1 cellular context compared by ENCODE assay signal in genomic region chr2:217714268-217714643, GRCh38.
A peak's percentile ranks its signal among the peaks of the same experiment; 100 is the strongest.
TF ChIP-seq lines count a peak whose summit lies in the region.

No MANE protein-coding gene starts in this region.

TF ChIP-seq in HepG2, 621 proteins besides CTCF, POLR2A, EP300 and RAD21 (continued from another document):
- TF ChIP-seq ZNF687 (CRISPR knock-in tag; IDR thresholded peaks at IDR 0.05) (peak; percentile 35), FOSL2 (CRISPR knock-in tag; IDR thresholded peaks at IDR 0.05) (peak; percentile 55), ARNT2 (CRISPR knock-in tag; IDR thresholded peaks at IDR 0.05; ENCODE audit: low read depth) (0 out of 2 replicates have a peak, but pooled peaks have one; percentile 18), SSRP1 (CRISPR knock-in tag; IDR thresholded peaks at IDR 0.05) (no peak)
